In genomic region chr1:23423415-23424170, GRCh38 we compare ENCODE assay signal across 8 cellular contexts. TPM values are rescaled to one million over a fixed set of nuclear protein-coding genes. Genes with fewer than 3 reads are reported as not detected.
A peak's percentile ranks its signal among the peaks of the same experiment; 100 is the strongest.
DNase-seq lines count a peak whose midpoint lies in the region; FAIRE-seq and TF ChIP-seq lines count a peak whose summit lies in the region.

No MANE protein-coding gene starts in this region.

- in situ Hi-C loops in GM23248 (cut with MboI) (no loop called here), G401 (cut with HindIII; ENCODE audit: low sequenced_read_pairs) (no loop called here)

- no peak overlapping the region for H3K27ac Mint-ChIP-seq in activated T-helper 1 cell treated with anti-CD3 and anti-CD28 coated beads, Interleukin-12 subunit alpha, Interleukin-12 subunit beta, Interleukin-2, Interleukin-4 antibody, amounts not matched to agents 30 ng/mL and 10 ng/mL and 1 ng/mL, durations not matched to agents 14 hours and 24 hours and 36 hours

- peaks cover 24% of the 10 kb centered on the region for H3F3A ChIP-seq in GM23248 (ENCODE audit: insufficient read depth)

- peaks cover 19% of the 10 kb centered on the region for H3K4me1 Mint-ChIP-seq in activated T-helper 1 cell treated with anti-CD3 and anti-CD28 coated beads, Interleukin-12 subunit alpha, Interleukin-12 subunit beta, Interleukin-2, Interleukin-4 antibody, amounts not matched to agents 30 ng/mL and 10 ng/mL and 1 ng/mL, durations not matched to agents 14 hours and 24 hours and 36 hours (ENCODE audit: low read depth)

- no peak for TF ChIP-seq CTCF in GM10266 (IDR thresholded peaks at IDR 0.05; ENCODE audit: control insufficient read depth, insufficient read depth, low read depth, missing control alignments)

- intact Hi-C loops in activated T-helper 1 cell treated with anti-CD3 and anti-CD28 coated beads, Interleukin-12 subunit alpha, Interleukin-12 subunit beta, Interleukin-2, Interleukin-4 antibody, amounts not matched to agents 30 ng/mL and 10 ng/mL and 1 ng/mL, durations not matched to agents 14 hours and 24 hours and 36 hours (cut with micrococcal nuclease), result no loop called here

- H3K27me3 ChIP-seq in GM23248 (replicated peaks; ENCODE audit: insufficient read depth) (no peaks in the 10 kb centered on the region), iPS-15b (ENCODE audit: control insufficient read depth, insufficient read depth, low read length) (peaks cover 92% of the 10 kb centered on the region), small intestine (ENCODE audit: control insufficient read depth in 2 of 2, insufficient read depth in 2 of 2, low read length in 2 of 2) (no peaks in the 10 kb centered on the region)

- no peaks in the 10 kb centered on the region for H3K9me2 ChIP-seq in GM23248 (ENCODE audit: insufficient read depth)

- H3K36me3 ChIP-seq in GM23248 (ENCODE audit: low read depth) (no peaks in the 10 kb centered on the region), iPS-15b (ENCODE audit: control insufficient read depth, insufficient read depth, low read length) (no peaks in the 10 kb centered on the region), small intestine (ENCODE audit: control insufficient read depth in 2 of 2, insufficient read depth in 2 of 2, low read length in 2 of 2) (no peaks in the 10 kb centered on the region)

- H3K36me3 Mint-ChIP-seq in activated T-helper 1 cell treated with anti-CD3 and anti-CD28 coated beads, Interleukin-12 subunit alpha, Interleukin-12 subunit beta, Interleukin-2, Interleukin-4 antibody, amounts not matched to agents 30 ng/mL and 10 ng/mL and 1 ng/mL, durations not matched to agents 14 hours and 24 hours and 36 hours (ENCODE audit: low read depth), result no peaks in the 10 kb centered on the region

- peaks cover 41% of the 10 kb centered on the region for H3K27me3 Mint-ChIP-seq in activated T-helper 1 cell treated with anti-CD3 and anti-CD28 coated beads, Interleukin-12 subunit alpha, Interleukin-12 subunit beta, Interleukin-2, Interleukin-4 antibody, amounts not matched to agents 30 ng/mL and 10 ng/mL and 1 ng/mL, durations not matched to agents 14 hours and 24 hours and 36 hours (ENCODE audit: insufficient read depth)

- H3K9me3 ChIP-seq in GM23248 (ENCODE audit: low read depth) (no peaks in the 10 kb centered on the region), iPS-15b (ENCODE audit: control insufficient read depth, insufficient read depth, low read length) (no peaks in the 10 kb centered on the region), small intestine (ENCODE audit: control insufficient read depth, low read depth) (no peaks in the 10 kb centered on the region)

- H3K9ac ChIP-seq in GM23248, result peak overlapping the region; percentile 73
- no peak overlapping the region for H3K9ac ChIP-seq in iPS-15b (ENCODE audit: low read depth, low read length)

- 8 to 9% methylated on average over 10 to 35 of the region's 36 CpGs for WGBS in GM23248 (ENCODE audit: low coverage in 1 of 2, low lambda C conversion rate in 2 of 2, missing lambda C conversion rate in 2 of 2), 2 experiments
- 6 to 11% (median 11%) methylated on average over 21 to 36 of the region's 36 CpGs for WGBS in small intestine, 3 donors

- no peak for FAIRE-seq in small intestine (lab: Jason Lieb, UNC)

- DNase-seq in GM23248, result peak; percentile 37
- DNase-seq in activated T-helper 1 cell treated with anti-CD3 and anti-CD28 coated beads, Interleukin-12 subunit alpha, Interleukin-12 subunit beta, Interleukin-2, Interleukin-4 antibody, amounts not matched to agents 30 ng/mL and 10 ng/mL and 1 ng/mL, durations not matched to agents 14 hours and 24 hours and 36 hours (ENCODE audit: low spot score), result no peak
- peak; percentile 73 for DNase-seq in small intestine
- DNase-seq in NCI-H524 treated with DMSO at 0.1 percent for 48 hours (lab: John Stamatoyannopoulos, UW), result no peak
- no peak for DNase-seq in NCI-H748 (lab: John Stamatoyannopoulos, UW; ENCODE audit: unreplicated experiment)
- DNase-seq in GM10266 (ENCODE audit: extremely low spot score), result no peak
- DNase-seq in G401 (ENCODE audit: low spot score), result no peak

- H3K79me2 ChIP-seq in GM23248 (ENCODE audit: insufficient read depth), result no peaks in the 10 kb centered on the region

- H3K4me3 Mint-ChIP-seq in activated T-helper 1 cell treated with anti-CD3 and anti-CD28 coated beads, Interleukin-12 subunit alpha, Interleukin-12 subunit beta, Interleukin-2, Interleukin-4 antibody, amounts not matched to agents 30 ng/mL and 10 ng/mL and 1 ng/mL, durations not matched to agents 14 hours and 24 hours and 36 hours, result peak overlapping the region; percentile 70

- no peaks in the 10 kb centered on the region for H3K9me3 Mint-ChIP-seq in activated T-helper 1 cell treated with anti-CD3 and anti-CD28 coated beads, Interleukin-12 subunit alpha, Interleukin-12 subunit beta, Interleukin-2, Interleukin-4 antibody, amounts not matched to agents 30 ng/mL and 10 ng/mL and 1 ng/mL, durations not matched to agents 14 hours and 24 hours and 36 hours

- H3K27ac ChIP-seq in GM23248 (peak overlapping the region; percentile 88), small intestine (ENCODE audit: low read depth in 1 of 2, low read length in 1 of 2) (peak overlapping the region; percentile 17 to 36)

- H3K4me1 ChIP-seq in GM23248 (ENCODE audit: insufficient read depth), result peaks cover 21% of the 10 kb centered on the region
- H3K4me1 ChIP-seq in iPS-15b (ENCODE audit: control insufficient read depth, insufficient read depth, low read length), result peaks cover 5% of the 10 kb centered on the region
- peaks cover 2% of the 10 kb centered on the region in 2 donors for H3K4me1 ChIP-seq in small intestine (ENCODE audit: control insufficient read depth in 2 of 2, insufficient read depth in 1 of 2, low read depth in 1 of 2, low read length in 1 of 2)

- H2AFZ ChIP-seq in GM23248, result peak overlapping the region; percentile 85

- H4K20me1 ChIP-seq in GM23248 (ENCODE audit: insufficient read depth), result no peaks in the 10 kb centered on the region

- H3K4me3 ChIP-seq in GM23248, result peak overlapping the region; percentile 70
- peak overlapping the region; percentile 37 for H3K4me3 ChIP-seq in iPS-15b (ENCODE audit: low read depth, low read length)
- H3K4me3 ChIP-seq in small intestine (ENCODE audit: low read depth in 1 of 2, low read length in 2 of 2), result peak overlapping the region; percentile 38 to 60

- H3K4me2 ChIP-seq in GM23248 (ENCODE audit: unreplicated experiment), result peak overlapping the region; percentile 85

RNA-seq across cellular contexts. Expression of gene TCEA3, which starts 1.0 kb away (rescaled TPM):
- total RNA-seq in GM23248 (2014; rRNA removed; shearing (Covaris generic)), result 9.2 and 16.3 TPM in 2 replicates
- 21.3 and 23.2 TPM in 2 replicates for polyA plus RNA-seq in GM23248 (2016; fragmentation: Nextera tagmentation; extraction: Ambion mirVana)
- total RNA-seq in activated T-helper 1 cell treated with anti-CD3 and anti-CD28 coated beads, Interleukin-12 subunit alpha, Interleukin-12 subunit beta, Interleukin-2, Interleukin-4 antibody, amounts not matched to agents 30 ng/mL and 10 ng/mL and 1 ng/mL, durations not matched to agents 14 hours and 24 hours and 36 hours, result 2.0 and 2.6 TPM in 2 replicates
- 10 to 100 TPM; 20.5 to 36.9 (median 27.8) TPM for polyA plus RNA-seq in small intestine
- total RNA-seq in G401 (2014; rRNA removed; shearing (Covaris generic)), result 0.95 and 1.0 TPM in 2 replicates

RNA-seq across cellular contexts. Expression of gene ZNF436, which starts 54.0 kb away (rescaled TPM):
- 14.0 and 16.2 TPM in 2 replicates for total RNA-seq in GM23248 (2014; rRNA removed; shearing (Covaris generic))
- 8.1 and 9.4 TPM in 2 replicates for polyA plus RNA-seq in GM23248 (2016; fragmentation: Nextera tagmentation; extraction: Ambion mirVana)
- 4.6 TPM in 2 replicates for total RNA-seq in activated T-helper 1 cell treated with anti-CD3 and anti-CD28 coated beads, Interleukin-12 subunit alpha, Interleukin-12 subunit beta, Interleukin-2, Interleukin-4 antibody, amounts not matched to agents 30 ng/mL and 10 ng/mL and 1 ng/mL, durations not matched to agents 14 hours and 24 hours and 36 hours
- 1 to 10 TPM; 3.8 to 4.9 (median 4.0) TPM for polyA plus RNA-seq in small intestine
- total RNA-seq in G401 (2014; rRNA removed; shearing (Covaris generic)), result 13.7 and 17.6 TPM in 2 replicates

Comparison
In these comparisons a context has a peak if more than half of its experiments do, and no peak if none do; other contexts are left out.
1. DNase-seq: peak in GM23248 (single experiment) and small intestine (single experiment); none in activated T-helper 1 cell treated with anti-CD3 and anti-CD28 coated beads, Interleukin-12 subunit alpha, Interleukin-12 subunit beta, Interleukin-2, Interleukin-4 antibody, amounts not matched to agents 30 ng/mL and 10 ng/mL and 1 ng/mL, durations not matched to agents 14 hours and 24 hours and 36 hours (single experiment), NCI-H524 treated with DMSO at 0.1 percent for 48 hours (single experiment), NCI-H748 (single experiment), GM10266 (single experiment) and G401 (single experiment).
2. Peak in every context shown above with its lines, with median percentiles within 50 percentile points of each other: H3K4me3 ChIP-seq.